In the genomic region with DNA sequence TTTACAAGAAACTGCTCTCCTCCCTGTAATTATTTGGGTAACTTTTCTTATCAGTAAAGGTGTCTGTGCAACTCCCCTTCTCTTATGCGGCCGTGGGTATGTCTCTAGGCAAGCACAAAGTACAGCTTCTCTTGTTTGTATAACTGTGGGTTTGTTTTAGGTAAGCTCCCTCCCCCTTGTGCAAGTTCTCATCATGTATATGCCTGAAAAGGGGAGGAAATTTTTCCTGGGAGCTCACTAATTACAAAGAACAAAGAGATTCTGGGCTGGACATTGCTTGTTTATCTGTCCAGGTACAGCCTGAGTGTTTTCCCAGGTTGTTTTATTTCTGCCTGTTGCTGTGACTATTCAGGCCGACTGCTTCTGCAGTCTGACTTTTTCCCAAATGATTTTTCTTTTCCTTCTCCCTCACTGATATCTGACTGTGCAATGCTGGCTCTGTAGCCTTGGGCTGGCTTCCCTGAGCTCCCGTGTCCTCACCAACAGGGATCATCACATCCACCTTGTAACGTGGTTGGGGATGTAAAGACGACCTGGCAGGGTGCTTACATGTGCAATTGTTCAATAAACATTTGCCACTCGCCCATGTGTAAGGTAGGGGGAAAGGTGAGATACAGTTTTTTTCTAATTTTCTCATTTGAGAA, we compare ENCODE assay signal across 20 cellular contexts.
DNase-seq lines count a peak whose midpoint lies in the region; TF ChIP-seq lines count a peak whose summit lies in the region.
"Had no signal": no experiment of that assay in that cellular context is flagged by ENCODE, and none has a peak within 500 bp of the region (broad histone marks: within the 10 kb centered on the region; RNA-seq: fewer than 3 reads in every experiment).

No MANE protein-coding gene starts in this region.

- peaks cover 4% of the 10 kb centered on the region for H3K4me1 Mint-ChIP-seq in nephron
- H3K4me1 Mint-ChIP-seq in type B pancreatic cell (ENCODE audit: unreplicated experiment), result peaks cover 6% of the 10 kb centered on the region
- H3K4me1 Mint-ChIP-seq in activated naive CD4-positive, alpha-beta T cell treated with anti-CD3 and anti-CD28 coated beads for 36 hours (ENCODE audit: low read depth), result peaks cover 2% of the 10 kb centered on the region

- no peaks in the 10 kb centered on the region for H3K36me3 ChIP-seq in esophagus squamous epithelium
- H3K36me3 ChIP-seq: BE2C, HAP-1, Peyer's patch had no signal

- no peak for TF ChIP-seq CTCF in RWPE1 (conservative IDR thresholded peaks at IDR 0.05; ENCODE audit: low read depth)
- no peak for TF ChIP-seq CTCF in esophagus squamous epithelium (IDR thresholded peaks at IDR 0.05)
- no peak for TF ChIP-seq CTCF in nephron (IDR thresholded peaks at IDR 0.05; ENCODE audit: unreplicated experiment in 3 of 3)
- no peak for TF ChIP-seq CTCF in type B pancreatic cell (conservative IDR thresholded peaks at IDR 0.05)

- H3K9me3 ChIP-seq in esophagus squamous epithelium, result no peaks in the 10 kb centered on the region
- H3K9me3 ChIP-seq: A549, BE2C, HAP-1, Peyer's patch had no signal

- H3K27ac Mint-ChIP-seq in nephron, result no peak overlapping the region
- peak overlapping the region; percentile 1 for H3K27ac Mint-ChIP-seq in type B pancreatic cell
- H3K27ac Mint-ChIP-seq in activated naive CD4-positive, alpha-beta T cell treated with anti-CD3 and anti-CD28 coated beads for 36 hours, result no peak overlapping the region

- POLR2A ChIA-PET in RWPE1 (lab: Yijun Ruan, JAX; ENCODE audit: low non-redundant PET), result no interaction called here

- peaks cover 7 to 47% (median 7%) of the 10 kb centered on the region in 3 donors for H3K4me1 ChIP-seq in esophagus squamous epithelium
- H3K4me1 ChIP-seq: A549, BE2C, HAP-1, Peyer's patch had no signal

- H3K4me3 Mint-ChIP-seq in nephron (peak overlapping the region; percentile 96 to 97 (median 97)), type B pancreatic cell (peak overlapping the region; percentile 42)
- H3K4me3 Mint-ChIP-seq in activated naive CD4-positive, alpha-beta T cell treated with anti-CD3 and anti-CD28 coated beads for 36 hours, result no peak overlapping the region

- peaks cover 0 to 17% (median 0%) of the 10 kb centered on the region in 4 donors for H3K27me3 ChIP-seq in esophagus squamous epithelium
- H3K27me3 ChIP-seq: BE2C, Peyer's patch had no signal

- WGBS in esophagus squamous epithelium, 2 donors, result 19 to 31% methylated on average over 7 of the region's 7 CpGs

- CTCF ChIA-PET in RWPE1 (lab: Yijun Ruan, JAX), result interaction anchor here (0.7 kb wide), 1 partner anchor 138 kb away, joined by 3 read pairs; no protein-coding TSS in a partner anchor
- CTCF ChIA-PET in activated naive CD4-positive, alpha-beta T cell treated with anti-CD3 and anti-CD28 coated beads for 36 hours (lab: Charles Lee), result no interaction called here

- no peak for DNase-seq in RWPE1 (ENCODE audit: low spot score)
- DNase-seq in esophagus squamous epithelium (lab: John Stamatoyannopoulos, UW), result no peak
- DNase-seq in type B pancreatic cell (ENCODE audit: extremely low spot score, unreplicated experiment), result no peak
- DNase-seq in activated naive CD4-positive, alpha-beta T cell treated with anti-CD3 and anti-CD28 coated beads for 36 hours, result no peak
- no peak for DNase-seq in NCI-H1436 treated with DMSO at 0.1 percent for 48 hours (lab: John Stamatoyannopoulos, UW)
- DNase-seq in ureter (ENCODE audit: low spot score), result no peak
- DNase-seq: BE2C, EL, GF-D8, IMR-90, NCI-H1105, NCI-H1694 treated with DMSO at 0.1 percent for 48 hours, NCI-H2081 treated with DMSO at 0.1 percent for 48 hours, NCI-H446, NCI-H526, Peyer's patch had no signal

- TF ChIP-seq POLR2A in esophagus squamous epithelium (IDR thresholded peaks at IDR 0.05), result no peak

- H3K9me3 Mint-ChIP-seq in nephron (no peaks in the 10 kb centered on the region), type B pancreatic cell (no peaks in the 10 kb centered on the region)
- peaks cover 3% of the 10 kb centered on the region for H3K9me3 Mint-ChIP-seq in activated naive CD4-positive, alpha-beta T cell treated with anti-CD3 and anti-CD28 coated beads for 36 hours

- peak overlapping the region in 1 of 4 donors; percentile 71 for H3K4me3 ChIP-seq in esophagus squamous epithelium
- H3K4me3 ChIP-seq: A549, HAP-1, Peyer's patch had no signal

- H3K27ac ChIP-seq in RWPE1 (peak overlapping the region; percentile 91), esophagus squamous epithelium (peak overlapping the region in 3 of 4 donors; percentile 52 to 90 (median 88))
- H3K27ac ChIP-seq: A549, KMS-11 had no signal

- peaks cover 17% of the 10 kb centered on the region for H3K27me3 Mint-ChIP-seq in nephron (ENCODE audit: low read depth)
- H3K27me3 Mint-ChIP-seq in type B pancreatic cell, result peaks cover 19% of the 10 kb centered on the region
- H3K27me3 Mint-ChIP-seq in activated naive CD4-positive, alpha-beta T cell treated with anti-CD3 and anti-CD28 coated beads for 36 hours (ENCODE audit: low read depth), result peaks cover 32% of the 10 kb centered on the region

- H3K36me3 Mint-ChIP-seq in nephron (ENCODE audit: low read depth) (no peaks in the 10 kb centered on the region), type B pancreatic cell (peaks cover 3% of the 10 kb centered on the region)
- no peaks in the 10 kb centered on the region for H3K36me3 Mint-ChIP-seq in activated naive CD4-positive, alpha-beta T cell treated with anti-CD3 and anti-CD28 coated beads for 36 hours (ENCODE audit: low read depth)

- intact Hi-C loops in esophagus squamous epithelium (cut with DNase I), result no loop called here
- intact Hi-C loops in activated naive CD4-positive, alpha-beta T cell treated with anti-CD3 and anti-CD28 coated beads for 36 hours (cut with micrococcal nuclease), result no loop called here
